ENCODE assay signal across 9 cellular contexts in the genomic region with DNA sequence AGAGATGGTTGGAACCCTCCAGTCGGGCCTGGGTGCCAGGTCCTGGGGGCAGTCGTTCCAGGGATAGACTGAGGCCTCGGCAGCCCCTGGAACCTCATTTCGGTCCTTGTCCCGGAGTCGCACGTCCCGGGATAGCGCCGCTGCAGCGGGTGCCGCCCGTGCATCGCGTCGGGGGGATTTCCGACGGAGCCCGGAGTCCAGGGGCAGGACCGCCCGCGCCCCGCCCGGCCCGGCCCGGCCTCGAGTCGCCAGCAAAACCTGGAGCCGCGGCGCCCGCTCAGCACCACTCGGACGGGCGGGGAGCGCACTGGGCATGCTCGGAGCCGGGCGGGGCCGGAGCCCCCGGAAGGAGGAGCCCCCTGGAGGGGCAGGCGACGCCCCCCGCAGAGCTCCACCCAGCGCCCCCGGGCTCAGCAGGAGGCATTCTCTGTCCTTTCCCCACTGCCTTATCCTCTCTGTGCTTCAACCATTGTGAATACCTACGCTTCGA. TPM values are rescaled to one million over a fixed set of nuclear protein-coding genes. Genes with fewer than 3 reads are reported as not detected.
DNase-seq lines count a peak whose midpoint lies in the region; ATAC-seq, FAIRE-seq and TF ChIP-seq lines count a peak whose summit lies in the region.
"Had no signal": no experiment of that assay in that cellular context is flagged by ENCODE, and none has a peak within 500 bp of the region (broad histone marks: within the 10 kb centered on the region; RNA-seq: fewer than 3 reads in every experiment).

No MANE protein-coding gene starts in this region.

- H3K4me3 Mint-ChIP-seq in chondrocyte (ENCODE audit: unreplicated experiment) = peak overlapping the region; percentile 73

- H3K4me1 Mint-ChIP-seq in chondrocyte (ENCODE audit: low read depth) = peaks cover 21% of the 10 kb centered on the region

- H3K27me3 ChIP-seq in left lung = peaks cover 16 to 72% of the 10 kb centered on the region in 2 donors

- peak overlapping the region; percentile 57 for H3K27ac Mint-ChIP-seq in chondrocyte (ENCODE audit: unreplicated experiment)

- peak; percentile 3 for DNase-seq in NCI-H1436 (lab: John Stamatoyannopoulos, UW)
- no peak for DNase-seq in NCI-H1436 treated with DMSO at 0.1 percent for 48 hours (lab: John Stamatoyannopoulos, UW)
- no peak for DNase-seq in chondrocyte (ENCODE audit: low spot score)
- peak; percentile 60 to 89 for DNase-seq in left lung
- DNase-seq in urothelium cell line (ENCODE audit: low spot score) = peak; percentile 76
- no peak for DNase-seq in NCI-H187 (lab: John Stamatoyannopoulos, UW)
- DNase-seq in NCI-H128 (lab: John Stamatoyannopoulos, UW; ENCODE audit: unreplicated experiment) = no peak

- intact Hi-C loops in left lung (cut with DNase I) = no loop called here

- no peaks in the 10 kb centered on the region for H3K9me3 Mint-ChIP-seq in chondrocyte (ENCODE audit: low read depth)

- no peaks in the 10 kb centered on the region for H3K36me3 ChIP-seq in left lung

- TF ChIP-seq CTCF in chondrocyte (IDR thresholded peaks at IDR 0.05) = no peak
- no peak for TF ChIP-seq CTCF in left lung (IDR thresholded peaks at IDR 0.05)

- ATAC-seq in left lung (peak; percentile 95), GM21381 (IDR thresholded peaks at IDR 0.05; ENCODE audit: unreplicated experiment) (no peak)

- no peak for FAIRE-seq in urothelium cell line (lab: Jason Lieb, UNC)
- FAIRE-seq: A204.1 had no signal

- peaks cover 25% of the 10 kb centered on the region for H3K27me3 Mint-ChIP-seq in chondrocyte (ENCODE audit: low read depth)

- H3K9me3 ChIP-seq in left lung = no peaks in the 10 kb centered on the region

- peak overlapping the region; percentile 32 to 33 for H3K4me3 ChIP-seq in left lung

- no peaks in the 10 kb centered on the region for H3K4me1 ChIP-seq in left lung

- no peaks in the 10 kb centered on the region for H3K36me3 Mint-ChIP-seq in chondrocyte (ENCODE audit: low read depth)

- H3K27ac ChIP-seq in left lung = no peak overlapping the region

RNA-seq across cellular contexts. Expression of gene PTPN3, which starts 1.6 kb away (rescaled TPM):
- total RNA-seq in chondrocyte (4.5 to 7.2 TPM (median 6.6 TPM) in 3 replicates), left lung (10 to 100 TPM; 15.1 to 15.9 TPM)

Comparison
In these comparisons a context has a peak if more than half of its experiments do, and no peak if none do; other contexts are left out.
1. DNase-seq: peak in NCI-H1436 (single experiment), left lung (2 of 2) and urothelium cell line (single experiment); none in NCI-H1436 treated with DMSO at 0.1 percent for 48 hours (single experiment), chondrocyte (single experiment), NCI-H187 (0 of 2) and NCI-H128 (single experiment).